ENCODE assay signal across 1 cellular context in genomic region chr19:796692-797527, GRCh38.
A peak's percentile ranks its signal among the peaks of the same experiment; 100 is the strongest.
TF ChIP-seq lines count a peak whose summit lies in the region.

Gene PTBP1, plus strand, starts transcription at chr19:797452. Its CDS starts 46 bp downstream, at chr19:797498.

TF ChIP-seq in WTC11, 78 proteins besides CTCF, POLR2A, EP300 and RAD21 (continued from another document and continues in another):
- TF ChIP-seq, protein P1, sequence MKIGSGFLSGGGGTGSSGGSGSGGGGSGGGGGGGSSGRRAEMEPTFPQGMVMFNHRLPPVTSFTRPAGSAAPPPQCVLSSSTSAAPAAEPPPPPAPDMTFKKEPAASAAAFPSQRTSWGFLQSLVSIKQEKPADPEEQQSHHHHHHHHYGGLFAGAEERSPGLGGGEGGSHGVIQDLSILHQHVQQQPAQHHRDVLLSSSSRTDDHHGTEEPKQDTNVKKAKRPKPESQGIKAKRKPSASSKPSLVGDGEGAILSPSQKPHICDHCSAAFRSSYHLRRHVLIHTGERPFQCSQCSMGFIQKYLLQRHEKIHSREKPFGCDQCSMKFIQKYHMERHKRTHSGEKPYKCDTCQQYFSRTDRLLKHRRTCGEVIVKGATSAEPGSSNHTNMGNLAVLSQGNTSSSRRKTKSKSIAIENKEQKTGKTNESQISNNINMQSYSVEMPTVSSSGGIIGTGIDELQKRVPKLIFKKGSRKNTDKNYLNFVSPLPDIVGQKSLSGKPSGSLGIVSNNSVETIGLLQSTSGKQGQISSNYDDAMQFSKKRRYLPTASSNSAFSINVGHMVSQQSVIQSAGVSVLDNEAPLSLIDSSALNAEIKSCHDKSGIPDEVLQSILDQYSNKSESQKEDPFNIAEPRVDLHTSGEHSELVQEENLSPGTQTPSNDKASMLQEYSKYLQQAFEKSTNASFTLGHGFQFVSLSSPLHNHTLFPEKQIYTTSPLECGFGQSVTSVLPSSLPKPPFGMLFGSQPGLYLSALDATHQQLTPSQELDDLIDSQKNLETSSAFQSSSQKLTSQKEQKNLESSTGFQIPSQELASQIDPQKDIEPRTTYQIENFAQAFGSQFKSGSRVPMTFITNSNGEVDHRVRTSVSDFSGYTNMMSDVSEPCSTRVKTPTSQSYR (CRISPR knock-in tag; IDR thresholded peaks at IDR 0.05) = no peak
- TF ChIP-seq MYBL2 (CRISPR knock-in tag; IDR thresholded peaks at IDR 0.05) (peak; percentile 33; the same call in 1 of the 2 replicates), RELA (CRISPR knock-in tag; IDR thresholded peaks at IDR 0.05; ENCODE audit: borderline replicate concordance) (no peak), NFATC4 (CRISPR knock-in tag; IDR thresholded peaks at IDR 0.05) (no peak), SMAD3 (CRISPR knock-in tag; IDR thresholded peaks at IDR 0.05; ENCODE audit: borderline replicate concordance) (no peak), ZNF138 (CRISPR knock-in tag; conservative IDR thresholded peaks at IDR 0.05) (no peak), HMGXB4 (CRISPR knock-in tag; IDR thresholded peaks at IDR 0.05) (peak; percentile 59; the same call in 1 of the 2 replicates), ZNF219 (CRISPR knock-in tag; IDR thresholded peaks at IDR 0.05; ENCODE audit: borderline replicate concordance) (no peak), ESRRA (CRISPR knock-in tag; IDR thresholded peaks at IDR 0.05; ENCODE audit: borderline replicate concordance) (no peak), ATF1 (CRISPR knock-in tag; IDR thresholded peaks at IDR 0.05) (no peak), CREM (CRISPR knock-in tag; IDR thresholded peaks at IDR 0.05) (peak; percentile 51; the same call in 1 of the 2 replicates), NR3C1 (CRISPR knock-in tag; conservative IDR thresholded peaks at IDR 0.05; ENCODE audit: low read depth) (no peak), TEAD4 (CRISPR knock-in tag; IDR thresholded peaks at IDR 0.05) (no peak), RORB (CRISPR knock-in tag; IDR thresholded peaks at IDR 0.05) (no peak), TCF7 (CRISPR knock-in tag; IDR thresholded peaks at IDR 0.05; ENCODE audit: low read depth) (no peak), ZNF423 (CRISPR knock-in tag; IDR thresholded peaks at IDR 0.05) (no peak), NFE2L1 (CRISPR knock-in tag; IDR thresholded peaks at IDR 0.05) (peak; percentile 44; the same call in 1 of the 2 replicates), HMGA2 (CRISPR knock-in tag; IDR thresholded peaks at IDR 0.05) (no peak), TP53 (CRISPR knock-in tag; IDR thresholded peaks at IDR 0.05) (no peak), MAX (CRISPR knock-in tag; IDR thresholded peaks at IDR 0.05) (peak; percentile 94), E2F4 (CRISPR knock-in tag; IDR thresholded peaks at IDR 0.05; ENCODE audit: borderline replicate concordance, low read depth) (peak; percentile 65; the same call in 1 of the 2 replicates), ZNF671 (CRISPR knock-in tag; IDR thresholded peaks at IDR 0.05) (no peak), ZNF396 (CRISPR knock-in tag; IDR thresholded peaks at IDR 0.05; ENCODE audit: borderline replicate concordance) (no peak), GTF2I (CRISPR knock-in tag; conservative IDR thresholded peaks at IDR 0.05) (no peak), KAT7 (CRISPR knock-in tag; IDR thresholded peaks at IDR 0.05; ENCODE audit: borderline replicate concordance) (no peak), IRF2 (CRISPR knock-in tag; IDR thresholded peaks at IDR 0.05; ENCODE audit: borderline replicate concordance, low read depth) (no peak), STAT6 (CRISPR knock-in tag; conservative IDR thresholded peaks at IDR 0.05; ENCODE audit: low read depth) (no peak), SMAD4 (CRISPR knock-in tag; IDR thresholded peaks at IDR 0.05) (no peak), TEAD1 (CRISPR knock-in tag; IDR thresholded peaks at IDR 0.05) (no peak; the same call in 1 of the 2 replicates), PRRX2 (CRISPR knock-in tag; IDR thresholded peaks at IDR 0.05) (no peak), NR2C2 (CRISPR knock-in tag; IDR thresholded peaks at IDR 0.05) (no peak), ELF4 (CRISPR knock-in tag; IDR thresholded peaks at IDR 0.05; ENCODE audit: low read depth) (no peak)
- TF ChIP-seq, protein P2, sequence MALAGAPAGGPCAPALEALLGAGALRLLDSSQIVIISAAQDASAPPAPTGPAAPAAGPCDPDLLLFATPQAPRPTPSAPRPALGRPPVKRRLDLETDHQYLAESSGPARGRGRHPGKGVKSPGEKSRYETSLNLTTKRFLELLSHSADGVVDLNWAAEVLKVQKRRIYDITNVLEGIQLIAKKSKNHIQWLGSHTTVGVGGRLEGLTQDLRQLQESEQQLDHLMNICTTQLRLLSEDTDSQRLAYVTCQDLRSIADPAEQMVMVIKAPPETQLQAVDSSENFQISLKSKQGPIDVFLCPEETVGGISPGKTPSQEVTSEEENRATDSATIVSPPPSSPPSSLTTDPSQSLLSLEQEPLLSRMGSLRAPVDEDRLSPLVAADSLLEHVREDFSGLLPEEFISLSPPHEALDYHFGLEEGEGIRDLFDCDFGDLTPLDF (CRISPR knock-in tag; IDR thresholded peaks at IDR 0.05) = 0 out of 2 replicates have a peak, but pooled peaks have one; percentile 45
- TF ChIP-seq, protein P3, sequence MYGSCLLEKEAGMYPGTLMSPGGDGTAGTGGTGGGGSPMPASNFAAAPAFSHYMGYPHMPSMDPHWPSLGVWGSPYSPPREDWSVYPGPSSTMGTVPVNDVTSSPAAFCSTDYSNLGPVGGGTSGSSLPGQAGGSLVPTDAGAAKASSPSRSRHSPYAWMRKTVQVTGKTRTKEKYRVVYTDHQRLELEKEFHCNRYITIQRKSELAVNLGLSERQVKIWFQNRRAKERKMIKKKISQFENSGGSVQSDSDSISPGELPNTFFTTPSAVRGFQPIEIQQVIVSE (CRISPR knock-in tag; IDR thresholded peaks at IDR 0.05; ENCODE audit: borderline replicate concordance) = no peak
- TF ChIP-seq, protein P4, sequence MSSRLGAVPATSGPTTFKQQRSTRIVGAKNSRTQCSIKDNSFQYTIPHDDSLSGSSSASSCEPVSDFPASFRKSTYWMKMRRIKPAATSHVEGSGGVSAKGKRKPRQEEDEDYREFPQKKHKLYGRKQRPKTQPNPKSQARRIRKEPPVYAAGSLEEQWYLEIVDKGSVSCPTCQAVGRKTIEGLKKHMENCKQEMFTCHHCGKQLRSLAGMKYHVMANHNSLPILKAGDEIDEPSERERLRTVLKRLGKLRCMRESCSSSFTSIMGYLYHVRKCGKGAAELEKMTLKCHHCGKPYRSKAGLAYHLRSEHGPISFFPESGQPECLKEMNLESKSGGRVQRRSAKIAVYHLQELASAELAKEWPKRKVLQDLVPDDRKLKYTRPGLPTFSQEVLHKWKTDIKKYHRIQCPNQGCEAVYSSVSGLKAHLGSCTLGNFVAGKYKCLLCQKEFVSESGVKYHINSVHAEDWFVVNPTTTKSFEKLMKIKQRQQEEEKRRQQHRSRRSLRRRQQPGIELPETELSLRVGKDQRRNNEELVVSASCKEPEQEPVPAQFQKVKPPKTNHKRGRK (CRISPR knock-in tag; IDR thresholded peaks at IDR 0.05; ENCODE audit: borderline replicate concordance) = no peak
- TF ChIP-seq, protein P5, sequence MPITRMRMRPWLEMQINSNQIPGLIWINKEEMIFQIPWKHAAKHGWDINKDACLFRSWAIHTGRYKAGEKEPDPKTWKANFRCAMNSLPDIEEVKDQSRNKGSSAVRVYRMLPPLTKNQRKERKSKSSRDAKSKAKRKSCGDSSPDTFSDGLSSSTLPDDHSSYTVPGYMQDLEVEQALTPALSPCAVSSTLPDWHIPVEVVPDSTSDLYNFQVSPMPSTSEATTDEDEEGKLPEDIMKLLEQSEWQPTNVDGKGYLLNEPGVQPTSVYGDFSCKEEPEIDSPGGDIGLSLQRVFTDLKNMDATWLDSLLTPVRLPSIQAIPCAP (CRISPR knock-in tag; IDR thresholded peaks at IDR 0.05) = no peak
- TF ChIP-seq, protein P6, sequence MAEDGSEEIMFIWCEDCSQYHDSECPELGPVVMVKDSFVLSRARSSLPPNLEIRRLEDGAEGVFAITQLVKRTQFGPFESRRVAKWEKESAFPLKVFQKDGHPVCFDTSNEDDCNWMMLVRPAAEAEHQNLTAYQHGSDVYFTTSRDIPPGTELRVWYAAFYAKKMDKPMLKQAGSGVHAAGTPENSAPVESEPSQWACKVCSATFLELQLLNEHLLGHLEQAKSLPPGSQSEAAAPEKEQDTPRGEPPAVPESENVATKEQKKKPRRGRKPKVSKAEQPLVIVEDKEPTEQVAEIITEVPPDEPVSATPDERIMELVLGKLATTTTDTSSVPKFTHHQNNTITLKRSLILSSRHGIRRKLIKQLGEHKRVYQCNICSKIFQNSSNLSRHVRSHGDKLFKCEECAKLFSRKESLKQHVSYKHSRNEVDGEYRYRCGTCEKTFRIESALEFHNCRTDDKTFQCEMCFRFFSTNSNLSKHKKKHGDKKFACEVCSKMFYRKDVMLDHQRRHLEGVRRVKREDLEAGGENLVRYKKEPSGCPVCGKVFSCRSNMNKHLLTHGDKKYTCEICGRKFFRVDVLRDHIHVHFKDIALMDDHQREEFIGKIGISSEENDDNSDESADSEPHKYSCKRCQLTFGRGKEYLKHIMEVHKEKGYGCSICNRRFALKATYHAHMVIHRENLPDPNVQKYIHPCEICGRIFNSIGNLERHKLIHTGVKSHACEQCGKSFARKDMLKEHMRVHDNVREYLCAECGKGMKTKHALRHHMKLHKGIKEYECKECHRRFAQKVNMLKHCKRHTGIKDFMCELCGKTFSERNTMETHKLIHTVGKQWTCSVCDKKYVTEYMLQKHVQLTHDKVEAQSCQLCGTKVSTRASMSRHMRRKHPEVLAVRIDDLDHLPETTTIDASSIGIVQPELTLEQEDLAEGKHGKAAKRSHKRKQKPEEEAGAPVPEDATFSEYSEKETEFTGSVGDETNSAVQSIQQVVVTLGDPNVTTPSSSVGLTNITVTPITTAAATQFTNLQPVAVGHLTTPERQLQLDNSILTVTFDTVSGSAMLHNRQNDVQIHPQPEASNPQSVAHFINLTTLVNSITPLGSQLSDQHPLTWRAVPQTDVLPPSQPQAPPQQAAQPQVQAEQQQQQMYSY (CRISPR knock-in tag; IDR thresholded peaks at IDR 0.05) = 0 out of 2 replicates have a peak, but pooled peaks have one; percentile 13
- TF ChIP-seq, protein P7, sequence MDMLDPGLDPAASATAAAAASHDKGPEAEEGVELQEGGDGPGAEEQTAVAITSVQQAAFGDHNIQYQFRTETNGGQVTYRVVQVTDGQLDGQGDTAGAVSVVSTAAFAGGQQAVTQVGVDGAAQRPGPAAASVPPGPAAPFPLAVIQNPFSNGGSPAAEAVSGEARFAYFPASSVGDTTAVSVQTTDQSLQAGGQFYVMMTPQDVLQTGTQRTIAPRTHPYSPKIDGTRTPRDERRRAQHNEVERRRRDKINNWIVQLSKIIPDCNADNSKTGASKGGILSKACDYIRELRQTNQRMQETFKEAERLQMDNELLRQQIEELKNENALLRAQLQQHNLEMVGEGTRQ (CRISPR knock-in tag; IDR thresholded peaks at IDR 0.05) = peak; percentile 99
- TF ChIP-seq, protein P8, sequence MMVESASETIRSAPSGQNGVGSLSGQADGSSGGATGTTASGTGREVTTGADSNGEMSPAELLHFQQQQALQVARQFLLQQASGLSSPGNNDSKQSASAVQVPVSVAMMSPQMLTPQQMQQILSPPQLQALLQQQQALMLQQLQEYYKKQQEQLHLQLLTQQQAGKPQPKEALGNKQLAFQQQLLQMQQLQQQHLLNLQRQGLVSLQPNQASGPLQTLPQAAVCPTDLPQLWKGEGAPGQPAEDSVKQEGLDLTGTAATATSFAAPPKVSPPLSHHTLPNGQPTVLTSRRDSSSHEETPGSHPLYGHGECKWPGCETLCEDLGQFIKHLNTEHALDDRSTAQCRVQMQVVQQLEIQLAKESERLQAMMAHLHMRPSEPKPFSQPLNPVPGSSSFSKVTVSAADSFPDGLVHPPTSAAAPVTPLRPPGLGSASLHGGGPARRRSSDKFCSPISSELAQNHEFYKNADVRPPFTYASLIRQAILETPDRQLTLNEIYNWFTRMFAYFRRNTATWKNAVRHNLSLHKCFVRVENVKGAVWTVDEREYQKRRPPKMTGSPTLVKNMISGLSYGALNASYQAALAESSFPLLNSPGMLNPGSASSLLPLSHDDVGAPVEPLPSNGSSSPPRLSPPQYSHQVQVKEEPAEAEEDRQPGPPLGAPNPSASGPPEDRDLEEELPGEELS (CRISPR knock-in tag; IDR thresholded peaks at IDR 0.05) = no peak
